ENCODE assay signal across 12 cellular contexts in the genomic region with DNA sequence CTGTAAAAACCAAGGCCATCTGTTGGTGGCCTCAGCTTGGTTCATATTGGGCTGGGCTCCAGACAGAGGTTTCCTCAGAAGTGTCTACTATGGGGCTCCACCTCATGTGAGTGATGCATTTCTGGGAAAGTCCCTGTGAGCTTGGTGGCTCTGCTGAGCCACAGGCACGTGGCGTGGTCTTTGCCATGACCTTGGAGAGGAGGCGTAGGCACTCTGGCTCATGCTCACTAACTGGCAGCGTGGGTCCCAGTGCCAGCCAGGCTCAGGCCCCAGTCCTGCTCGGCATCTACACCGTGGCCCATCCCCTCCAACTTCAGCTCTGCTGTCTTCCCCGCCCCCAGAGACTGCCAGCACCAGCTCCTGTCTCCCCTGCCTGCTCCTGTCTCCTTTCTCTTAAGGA. TPM values are rescaled to one million over a fixed set of nuclear protein-coding genes. Genes with fewer than 3 reads are reported as not detected.
DNase-seq lines count a peak whose midpoint lies in the region; ATAC-seq and TF ChIP-seq lines count a peak whose summit lies in the region.
"Had no signal": no experiment of that assay in that cellular context is flagged by ENCODE, and none has a peak within 500 bp of the region (broad histone marks: within the 10 kb centered on the region; RNA-seq: fewer than 3 reads in every experiment).

No MANE protein-coding gene starts in this region.

- no peak for TF ChIP-seq CTCF in heart right ventricle (IDR thresholded peaks at IDR 0.05)

- intact Hi-C loops in heart right ventricle (cut with DNase I), result no loop called here

- H3K4me3 ChIP-seq in heart right ventricle, result no peak overlapping the region
- H3K4me3 ChIP-seq: colonic mucosa, thoracic aorta had no signal

- peaks cover 18% of the 10 kb centered on the region for H3K27me3 Mint-ChIP-seq in activated CD8-positive, alpha-beta memory T cell treated with anti-CD3 and anti-CD28 coated beads, Interleukin-2, amount 10 ng/mL, durations not matched to agents 7 days and 5 days

- H3K27me3 ChIP-seq in heart right ventricle, result no peaks in the 10 kb centered on the region
- H3K27me3 ChIP-seq: colonic mucosa had no signal

- no peaks in the 10 kb centered on the region for H3K9me3 ChIP-seq in heart right ventricle
- H3K9me3 ChIP-seq: colonic mucosa, thoracic aorta had no signal

- peak overlapping the region in 7 of 10 donors; percentile 2 to 49 (median 30) for H3K27ac ChIP-seq in heart right ventricle
- H3K27ac ChIP-seq: colonic mucosa, thoracic aorta had no signal

- WGBS in heart right ventricle, 2 donors, result 50 to 59% methylated on average over 7 of the region's 7 CpGs

- H3K4me1 Mint-ChIP-seq in activated CD8-positive, alpha-beta memory T cell treated with anti-CD3 and anti-CD28 coated beads, Interleukin-2, amount 10 ng/mL, durations not matched to agents 7 days and 5 days, result peaks cover 17% of the 10 kb centered on the region

- no peak overlapping the region for H3K4me3 Mint-ChIP-seq in activated CD8-positive, alpha-beta memory T cell treated with anti-CD3 and anti-CD28 coated beads, Interleukin-2, amount 10 ng/mL, durations not matched to agents 7 days and 5 days

- DNase-seq in activated CD8-positive, alpha-beta memory T cell treated with anti-CD3 and anti-CD28 coated beads, Interleukin-2, amount 10 ng/mL, durations not matched to agents 7 days and 5 days, result peak; percentile 64
- DNase-seq in heart right ventricle (peak; percentile 58 to 61), NCI-H187 treated with DMSO at 0.1 percent for 48 hours (lab: John Stamatoyannopoulos, UW) (no peak), HEK293T (ENCODE audit: extremely low spot score) (no peak), iPS-NIHi11 (ENCODE audit: low spot score) (no peak)
- DNase-seq in stimulated activated CD4-positive, alpha-beta T cell treated with anti-CD3 and anti-CD28 coated beads, Interleukin-4, amount 100 ng/mL, for 24 hours, result peak; percentile 80
- DNase-seq: colonic mucosa, DMS79 treated with DMSO at 0.1 percent for 48 hours had no signal

- ATAC-seq in HG03565 (IDR thresholded peaks at IDR 0.05; ENCODE audit: unreplicated experiment) (peak; percentile 41), heart right ventricle (peak; percentile 71 to 96 (median 88)), GM21381 (IDR thresholded peaks at IDR 0.05; ENCODE audit: unreplicated experiment) (no peak)
- peak; percentile 81 for ATAC-seq in activated CD8-positive, alpha-beta memory T cell treated with anti-CD3 and anti-CD28 coated beads, Interleukin-2, amount 10 ng/mL, durations not matched to agents 7 days and 5 days

- H3K36me3 Mint-ChIP-seq in activated CD8-positive, alpha-beta memory T cell treated with anti-CD3 and anti-CD28 coated beads, Interleukin-2, amount 10 ng/mL, durations not matched to agents 7 days and 5 days, result no peaks in the 10 kb centered on the region

- CTCF ChIA-PET in activated CD8-positive, alpha-beta memory T cell treated with anti-CD3 and anti-CD28 coated beads, Interleukin-2, amount 10 ng/mL, durations not matched to agents 7 days and 5 days (lab: Charles Lee), result interaction anchor here (0.9 to 1.7 kb wide), 4 partner anchors 9 to 154 kb away, joined by 3 to 4 read pairs (median 3); no protein-coding TSS in a partner anchor
- CTCF ChIA-PET in HEK293T (lab: Yijun Ruan, JAX), result interaction anchor here (0.7 kb wide), 1 partner anchor 53 kb away, joined by 3 read pairs; no protein-coding TSS in a partner anchor

- peaks cover 0 to 20% (median 7%) of the 10 kb centered on the region in 9 donors for H3K4me1 ChIP-seq in heart right ventricle
- H3K4me1 ChIP-seq: colonic mucosa had no signal

- POLR2A ChIA-PET in HEK293T (lab: Yijun Ruan, JAX), result interaction anchor here (1.2 kb wide), 1 partner anchor 10 kb away, joined by 3 read pairs; no protein-coding TSS in a partner anchor

- no peak overlapping the region for H3K27ac Mint-ChIP-seq in activated CD8-positive, alpha-beta memory T cell treated with anti-CD3 and anti-CD28 coated beads, Interleukin-2, amount 10 ng/mL, durations not matched to agents 7 days and 5 days

- no peaks in the 10 kb centered on the region for H3K36me3 ChIP-seq in heart right ventricle
- H3K36me3 ChIP-seq: colonic mucosa, thoracic aorta had no signal

- no peaks in the 10 kb centered on the region for H3K9me3 Mint-ChIP-seq in activated CD8-positive, alpha-beta memory T cell treated with anti-CD3 and anti-CD28 coated beads, Interleukin-2, amount 10 ng/mL, durations not matched to agents 7 days and 5 days (ENCODE audit: low read depth)

TF ChIP-seq in HEK293T, 16 proteins besides CTCF, POLR2A, EP300 and RAD21:
- no peak for TF ChIP-seq ARNT (IDR thresholded peaks at IDR 0.05)
- TF ChIP-seq SUZ12 (IDR thresholded peaks at IDR 0.05), result no peak
- TF ChIP-seq ZNF384 (IDR thresholded peaks at IDR 0.05), result no peak
- TF ChIP-seq FOXM1 (IDR thresholded peaks at IDR 0.05; ENCODE audit: borderline replicate concordance), result no peak
- TF ChIP-seq ELF4 (IDR thresholded peaks at IDR 0.05), result no peak
- TF ChIP-seq FOXA1 (IDR thresholded peaks at IDR 0.05), result no peak
- no peak for TF ChIP-seq LEF1 (IDR thresholded peaks at IDR 0.05; ENCODE audit: borderline replicate concordance)
- TF ChIP-seq, protein P1, sequence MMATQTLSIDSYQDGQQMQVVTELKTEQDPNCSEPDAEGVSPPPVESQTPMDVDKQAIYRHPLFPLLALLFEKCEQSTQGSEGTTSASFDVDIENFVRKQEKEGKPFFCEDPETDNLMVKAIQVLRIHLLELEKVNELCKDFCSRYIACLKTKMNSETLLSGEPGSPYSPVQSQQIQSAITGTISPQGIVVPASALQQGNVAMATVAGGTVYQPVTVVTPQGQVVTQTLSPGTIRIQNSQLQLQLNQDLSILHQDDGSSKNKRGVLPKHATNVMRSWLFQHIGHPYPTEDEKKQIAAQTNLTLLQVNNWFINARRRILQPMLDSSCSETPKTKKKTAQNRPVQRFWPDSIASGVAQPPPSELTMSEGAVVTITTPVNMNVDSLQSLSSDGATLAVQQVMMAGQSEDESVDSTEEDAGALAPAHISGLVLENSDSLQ (IDR thresholded peaks at IDR 0.05), result no peak
- no peak for TF ChIP-seq TARDBP (IDR thresholded peaks at IDR 0.05)
- no peak for TF ChIP-seq FOXK2 (IDR thresholded peaks at IDR 0.05)
- no peak for TF ChIP-seq HDGF (IDR thresholded peaks at IDR 0.05; ENCODE audit: borderline replicate concordance)
- no peak for TF ChIP-seq SP1 (IDR thresholded peaks at IDR 0.05)
- no peak for TF ChIP-seq NFRKB (IDR thresholded peaks at IDR 0.05)
- TF ChIP-seq CTBP1 (IDR thresholded peaks at IDR 0.05; ENCODE audit: borderline replicate concordance), result no peak

RNA-seq across cellular contexts. Expression of a gene that starts 10.6 kb away (rescaled TPM):
- total RNA-seq in activated CD8-positive, alpha-beta memory T cell treated with anti-CD3 and anti-CD28 coated beads, Interleukin-2, amount 10 ng/mL, durations not matched to agents 7 days and 5 days, result not detected
- 10 to 100 TPM in 9 of 10 donors, 1 to 10 TPM in 1; 7.8 to 84.1 (median 23.4) TPM for total RNA-seq in heart right ventricle
- 10 to 100 TPM in 1 of 2 donors, 1 to 10 TPM in 1; 2.7 to 11.8 TPM for polyA plus RNA-seq in heart right ventricle
- total RNA-seq: liver had no signal

RNA-seq across cellular contexts. Expression of a gene that starts 13.3 kb away (rescaled TPM):
- not detected for total RNA-seq in activated CD8-positive, alpha-beta memory T cell treated with anti-CD3 and anti-CD28 coated beads, Interleukin-2, amount 10 ng/mL, durations not matched to agents 7 days and 5 days
- total RNA-seq in heart right ventricle, result under 1 TPM in 4 of 10 donors, not detected in 6; 0.08 to 0.19 (median 0.12) TPM
- polyA plus RNA-seq in heart right ventricle, result under 1 TPM; 0.03 to 0.15 TPM
- total RNA-seq: thoracic aorta had no signal

RNA-seq across cellular contexts. Expression of a gene that starts 18.5 kb away (rescaled TPM):
- total RNA-seq in activated CD8-positive, alpha-beta memory T cell treated with anti-CD3 and anti-CD28 coated beads, Interleukin-2, amount 10 ng/mL, durations not matched to agents 7 days and 5 days, result 10 to 100 TPM; 72.4 to 94.3 TPM
- total RNA-seq in heart right ventricle, result 10 to 100 TPM; 18.7 to 30.3 (median 21.7) TPM
- polyA plus RNA-seq in heart right ventricle, result 10 to 100 TPM; 25.4 to 25.7 TPM

Comparison
In these comparisons a context has a peak if more than half of its experiments do, and no peak if none do; other contexts are left out.
1. DNase-seq: peak in activated CD8-positive, alpha-beta memory T cell treated with anti-CD3 and anti-CD28 coated beads, Interleukin-2, amount 10 ng/mL, durations not matched to agents 7 days and 5 days (single experiment), heart right ventricle (2 of 2) and stimulated activated CD4-positive, alpha-beta T cell treated with anti-CD3 and anti-CD28 coated beads, Interleukin-4, amount 100 ng/mL, for 24 hours (single experiment); none in NCI-H187 treated with DMSO at 0.1 percent for 48 hours (single experiment), HEK293T (single experiment) and iPS-NIHi11 (single experiment).
2. RNA of a gene that starts 10.6 kb away (total RNA-seq): 7.8 to 84.1 TPM in heart right ventricle; not detected in activated CD8-positive, alpha-beta memory T cell treated with anti-CD3 and anti-CD28 coated beads, Interleukin-2, amount 10 ng/mL, durations not matched to agents 7 days and 5 days; every median in the first group is over 4 times any median in the second.